Comparison of ENCODE assay signal across 8 cellular contexts in genomic region chr3:50568947-50569749, GRCh38. TPM values are rescaled to one million over a fixed set of nuclear protein-coding genes. Genes with fewer than 3 reads are reported as not detected.
DNase-seq lines count a peak whose midpoint lies in the region; ATAC-seq and TF ChIP-seq lines count a peak whose summit lies in the region.

Gene HEMK1, plus strand, starts transcription at chr3:50569522. Its CDS starts 1,583 bp downstream, at chr3:50571105.

- no peaks in the 10 kb centered on the region for H3K9me3 ChIP-seq in smooth muscle cell (replicated peaks; ENCODE audit: low read depth)

- 2% methylated on average over 54 of the region's 55 CpGs for WGBS in smooth muscle cell (ENCODE audit: low lambda C conversion rate)

- DNase-seq in ACHN (peak; percentile 92), NCI-H2227 treated with DMSO at 0.1 percent for 48 hours (lab: John Stamatoyannopoulos, UW) (peak; percentile 86), WTC11 (ENCODE audit: low spot score) (peak; percentile 99), cardiac fibroblast (ENCODE audit: low read depth in 2 of 2) (peak; percentile 96 to 97), iPS-NIHi11 (ENCODE audit: low spot score) (peak; percentile 100), smooth muscle cell (lab: John Stamatoyannopoulos, UW; ENCODE audit: unreplicated experiment) (peak; percentile 90)

- peaks cover 6% of the 10 kb centered on the region for H3K79me2 ChIP-seq in smooth muscle cell (ENCODE audit: low read depth)

- H3K4me3 Mint-ChIP-seq in WTC11 = peak within 1 kb of the TSS; percentile 96

- H3K4me1 Mint-ChIP-seq in WTC11 = peaks cover 17% of the 10 kb centered on the region

- no peaks in the 10 kb centered on the region for H3K27me3 ChIP-seq in smooth muscle cell (ENCODE audit: low read depth)

- peak within 1 kb of the TSS; percentile 56 for H3K27ac ChIP-seq in smooth muscle cell (ENCODE audit: low read depth)

- no peaks in the 10 kb centered on the region for H3K36me3 ChIP-seq in smooth muscle cell (ENCODE audit: low read depth)

- no peaks in the 10 kb centered on the region for H3K36me3 Mint-ChIP-seq in WTC11

- H3K4me3 ChIP-seq in cardiac fibroblast (replicated peaks in 1 of 2; ENCODE audit: low read depth in 2 of 2, low read length in 2 of 2) = peak within 1 kb of the TSS; percentile 76 to 99
- H3K4me3 ChIP-seq in smooth muscle cell = peak within 1 kb of the TSS; percentile 69

- peaks cover 4% of the 10 kb centered on the region for H3F3A ChIP-seq in smooth muscle cell (ENCODE audit: low read depth)

- no peaks in the 10 kb centered on the region for H3K9me3 Mint-ChIP-seq in WTC11

- peaks cover 3% of the 10 kb centered on the region for H3K4me1 ChIP-seq in smooth muscle cell (ENCODE audit: low read depth)

- ATAC-seq in GM18870 (IDR thresholded peaks at IDR 0.05; ENCODE audit: unreplicated experiment) (peak; percentile 41), HG03135 (IDR thresholded peaks at IDR 0.05; ENCODE audit: unreplicated experiment) (peak; percentile 61), WTC11 (peak; percentile 72)

- H3K4me2 ChIP-seq in smooth muscle cell = peak within 1 kb of the TSS; percentile 88

- TF ChIP-seq CTCF in WTC11 (IDR thresholded peaks at IDR 0.05) (no peak), cardiac fibroblast (IDR thresholded peaks at IDR 0.05; ENCODE audit: low read depth, low read length) (no peak), smooth muscle cell (IDR thresholded peaks at IDR 0.05; ENCODE audit: borderline replicate concordance, insufficient read depth, poor library complexity, severe bottlenecking) (no peak)

- POLR2A ChIA-PET in WTC11 (lab: Charles Lee) = interaction anchor here (0.5 to 1.5 kb wide), 6 partner anchors 33 to 232 kb away, joined by 3 to 4 read pairs (median 3); partner anchors contain the start of genes CYB561D2 and NPRL2

- no peaks in the 10 kb centered on the region for H4K20me1 ChIP-seq in smooth muscle cell (ENCODE audit: low read depth)

- peak within 1 kb of the TSS; percentile 91 for H3K27ac Mint-ChIP-seq in WTC11

- in situ Hi-C loops in ACHN (cut with HindIII; ENCODE audit: low pct_ligation_motif_present, low pct_unique_long_range_greater_than_20kb, low sequenced_read_pairs) = no loop called here

- CTCF ChIA-PET in WTC11 (lab: Charles Lee) = interaction anchor here (0.5 to 5.5 kb wide), 23 partner anchors 14 to 1155 kb away, joined by 3 to 98 read pairs (median 5); partner anchors contain the start of genes CACNA2D2, CISH, CYB561D2 and MAPKAPK3

- peak within 1 kb of the TSS; percentile 79 for H3K9ac ChIP-seq in smooth muscle cell (ENCODE audit: low read depth)

- H3K27me3 Mint-ChIP-seq in WTC11 (ENCODE audit: low read depth) = peaks cover 17% of the 10 kb centered on the region

- peak within 1 kb of the TSS; percentile 83 for H2AFZ ChIP-seq in smooth muscle cell (ENCODE audit: low read depth)

TF ChIP-seq in WTC11, 78 proteins besides CTCF, POLR2A, EP300 and RAD21 (continues in another document):
- TF ChIP-seq TCF7 (CRISPR knock-in tag; IDR thresholded peaks at IDR 0.05; ENCODE audit: low read depth) (no peak), PRRX2 (CRISPR knock-in tag; IDR thresholded peaks at IDR 0.05) (no peak), NR2C2 (CRISPR knock-in tag; IDR thresholded peaks at IDR 0.05) (no peak), ATF1 (CRISPR knock-in tag; IDR thresholded peaks at IDR 0.05) (peak; percentile 66; the same call in 1 of the 2 replicates), ARID4B (CRISPR knock-in tag; IDR thresholded peaks at IDR 0.05; ENCODE audit: borderline replicate concordance) (0 out of 2 replicates have a peak, but pooled peaks have one; percentile 69), RORB (CRISPR knock-in tag; IDR thresholded peaks at IDR 0.05) (no peak), NR3C1 (CRISPR knock-in tag; conservative IDR thresholded peaks at IDR 0.05; ENCODE audit: low read depth) (0 out of 2 replicates have a peak, but pooled peaks have one; percentile 47), MAX (CRISPR knock-in tag; IDR thresholded peaks at IDR 0.05) (0 out of 2 replicates have a peak, but pooled peaks have one; percentile 27), ZBTB21 (CRISPR knock-in tag; IDR thresholded peaks at IDR 0.05; ENCODE audit: borderline replicate concordance) (no peak), GRHL2 (CRISPR knock-in tag; IDR thresholded peaks at IDR 0.05; ENCODE audit: insufficient replicate concordance, severe bottlenecking) (no peak), OVOL2 (CRISPR knock-in tag; IDR thresholded peaks at IDR 0.05; ENCODE audit: borderline replicate concordance) (no peak), CBFB (CRISPR knock-in tag; IDR thresholded peaks at IDR 0.05; ENCODE audit: low read depth) (no peak), HMGXB4 (CRISPR knock-in tag; IDR thresholded peaks at IDR 0.05) (peak; percentile 82), TEAD4 (CRISPR knock-in tag; IDR thresholded peaks at IDR 0.05) (no peak)
- TF ChIP-seq, protein P1, sequence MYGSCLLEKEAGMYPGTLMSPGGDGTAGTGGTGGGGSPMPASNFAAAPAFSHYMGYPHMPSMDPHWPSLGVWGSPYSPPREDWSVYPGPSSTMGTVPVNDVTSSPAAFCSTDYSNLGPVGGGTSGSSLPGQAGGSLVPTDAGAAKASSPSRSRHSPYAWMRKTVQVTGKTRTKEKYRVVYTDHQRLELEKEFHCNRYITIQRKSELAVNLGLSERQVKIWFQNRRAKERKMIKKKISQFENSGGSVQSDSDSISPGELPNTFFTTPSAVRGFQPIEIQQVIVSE (CRISPR knock-in tag; IDR thresholded peaks at IDR 0.05; ENCODE audit: borderline replicate concordance) = no peak
- TF ChIP-seq, protein P2, sequence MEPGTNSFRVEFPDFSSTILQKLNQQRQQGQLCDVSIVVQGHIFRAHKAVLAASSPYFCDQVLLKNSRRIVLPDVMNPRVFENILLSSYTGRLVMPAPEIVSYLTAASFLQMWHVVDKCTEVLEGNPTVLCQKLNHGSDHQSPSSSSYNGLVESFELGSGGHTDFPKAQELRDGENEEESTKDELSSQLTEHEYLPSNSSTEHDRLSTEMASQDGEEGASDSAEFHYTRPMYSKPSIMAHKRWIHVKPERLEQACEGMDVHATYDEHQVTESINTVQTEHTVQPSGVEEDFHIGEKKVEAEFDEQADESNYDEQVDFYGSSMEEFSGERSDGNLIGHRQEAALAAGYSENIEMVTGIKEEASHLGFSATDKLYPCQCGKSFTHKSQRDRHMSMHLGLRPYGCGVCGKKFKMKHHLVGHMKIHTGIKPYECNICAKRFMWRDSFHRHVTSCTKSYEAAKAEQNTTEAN (CRISPR knock-in tag; IDR thresholded peaks at IDR 0.05) = peak; percentile 44; the same call in 1 of the 2 replicates

RNA-seq across cellular contexts. Expression of gene HEMK1, which starts in this region (rescaled TPM):
- 15.2 to 20.9 TPM (median 15.8 TPM) in 3 replicates for total RNA-seq in WTC11 (2021)
- total RNA-seq in smooth muscle cell = 6.5 and 15.3 TPM in 2 replicates
- polyA plus RNA-seq in smooth muscle cell = 26.4 and 28.3 TPM in 2 replicates

Comparison
In these comparisons a context has a peak if more than half of its experiments do, and no peak if none do; other contexts are left out.
1. Peak in every context shown above with its lines: DNase-seq, ATAC-seq, H3K4me3 ChIP-seq and H3K27ac ChIP-seq.